Comparison of ENCODE assay signal across 8 cellular contexts in genomic region chr14:23953116-23953463, GRCh38. TPM values are rescaled to one million over a fixed set of nuclear protein-coding genes. Genes with fewer than 3 reads are reported as not detected.
DNase-seq lines count a peak whose midpoint lies in the region; ATAC-seq, FAIRE-seq and TF ChIP-seq lines count a peak whose summit lies in the region.
"Not testable (repeated sequence)": the region's sequence is repeated elsewhere in the genome, so short reads cannot be mapped to it uniquely, and the experiment has no call there.

No MANE protein-coding gene starts in this region.

- not testable (repeated sequence) for TF ChIP-seq EP300 in H1 (IDR thresholded peaks at IDR 0.05; ENCODE audit: borderline replicate concordance in 1 of 2, low read depth in 2 of 2, low read length in 2 of 2)

- not testable (repeated sequence) for H2BK12ac ChIP-seq in H1 (ENCODE audit: low read depth, low read length)

- not testable (repeated sequence) for TF ChIP-seq CTCF in BJ (IDR thresholded peaks at IDR 0.05; ENCODE audit: insufficient read depth, low read depth, low read length); HCT116 (IDR thresholded peaks at IDR 0.05 in 2 of 3, conservative IDR thresholded peaks at IDR 0.05 in 1 of 3; ENCODE audit: borderline replicate concordance in 1 of 3, insufficient read depth in 1 of 3, low read depth in 2 of 3, low read length in 2 of 3); PC-9 (conservative IDR thresholded peaks at IDR 0.05); H1 (IDR thresholded peaks at IDR 0.05; ENCODE audit: control extremely low read depth in 1 of 3, insufficient read depth in 1 of 3, low read depth in 1 of 3, low read length in 3 of 3); nephron (IDR thresholded peaks at IDR 0.05; ENCODE audit: unreplicated experiment in 3 of 3)

- not testable (repeated sequence) for H4K20me1 ChIP-seq in HCT116 (ENCODE audit: insufficient read depth); PC-9 (ENCODE audit: insufficient read depth); H1 (replicated peaks in 1 of 2; ENCODE audit: control insufficient read depth in 1 of 2, insufficient read depth in 2 of 2, low read length in 2 of 2)

- RAD21 ChIA-PET in HCT116 (lab: Charles Lee; ENCODE audit: low non-redundant PET in 1 of 2, low total read pairs in 2 of 2, uncharacterized antibody in 2 of 2, unreplicated experiment in 2 of 2) = interaction anchor here in 1 of 2 experiments (1.0 kb wide), 1 partner anchor 319 kb away, joined by 3 read pairs; no protein-coding TSS in a partner anchor

- DNase-seq in BJ (ENCODE audit: low read depth); HCT116 (ENCODE audit: low read depth, low spot score); PC-9; activated naive CD4-positive, alpha-beta T cell treated with anti-CD3 and anti-CD28 coated beads, Interleukin-2, amount 10 ng/mL, durations not matched to agents 7 days and 5 days; H1 (ENCODE audit: low read depth in 1 of 2, low spot score in 2 of 2): not testable (repeated sequence)

- H3K27me3 Mint-ChIP-seq in activated naive CD4-positive, alpha-beta T cell treated with anti-CD3 and anti-CD28 coated beads, Interleukin-2, amount 10 ng/mL, durations not matched to agents 7 days and 5 days; nephron (ENCODE audit: low read depth): not testable (repeated sequence)

- H3K23ac ChIP-seq in H1 (ENCODE audit: insufficient read length) = not testable (repeated sequence)

- POLR2A ChIA-PET in BJ (lab: Charles Lee); PC-9 (lab: Charles Lee; ENCODE audit: unreplicated experiment): not testable (repeated sequence)
- POLR2A ChIA-PET in HCT116 (lab: Charles Lee) (interaction anchor here (0.6 kb wide), 1 partner anchor 45 kb away, joined by 4 read pairs; no protein-coding TSS in a partner anchor), H1 (lab: Charles Lee; ENCODE audit: partially characterized antibody) (interaction anchor here (0.7 kb wide), 1 partner anchor 142 kb away, joined by 3 read pairs; no protein-coding TSS in a partner anchor)

- CTCF ChIA-PET in BJ (lab: Yijun Ruan, JAX) = interaction anchor here (0.6 to 1.0 kb wide), 3 partner anchors 23 to 440 kb away, joined by 3 to 4 read pairs (median 3); no protein-coding TSS in a partner anchor
- CTCF ChIA-PET in HCT116 (lab: Charles Lee) = interaction anchor here (0.9 to 2.7 kb wide), 2 partner anchors 322 to 364 kb away, joined by 3 to 14 read pairs; no protein-coding TSS in a partner anchor
- CTCF ChIA-PET in PC-9 (lab: Charles Lee) = interaction anchor here (0.6 to 1.0 kb wide), 2 partner anchors 11 to 288 kb away, joined by 3 read pairs; no protein-coding TSS in a partner anchor
- CTCF ChIA-PET in activated naive CD4-positive, alpha-beta T cell treated with anti-CD3 and anti-CD28 coated beads, Interleukin-2, amount 10 ng/mL, durations not matched to agents 7 days and 5 days (lab: Charles Lee) = interaction anchor here (0.9 to 2.2 kb wide), 4 partner anchors 23 to 321 kb away, joined by 3 to 5 read pairs (median 4); partner anchors contain the start of gene DHRS4L2
- CTCF ChIA-PET in H1 (lab: Charles Lee; ENCODE audit: partially characterized antibody) = interaction anchor here (0.6 to 4.2 kb wide), 18 partner anchors 9 to 382 kb away, joined by 3 to 35 read pairs (median 4); partner anchors contain the start of gene GMPR2

- H3K14ac ChIP-seq in H1 (ENCODE audit: insufficient read length) = not testable (repeated sequence)

- H3K9me2 ChIP-seq in HCT116 (ENCODE audit: insufficient read depth); PC-9 (ENCODE audit: insufficient read depth): not testable (repeated sequence)

- H3K56ac ChIP-seq in H1 (replicated peaks; ENCODE audit: insufficient read length, low read depth, low read length) = not testable (repeated sequence)

- not testable (repeated sequence) for H3K23me2 ChIP-seq in H1 (ENCODE audit: low read depth, low read length)

- peak overlapping the region; percentile 54 for H2AFZ ChIP-seq in HCT116 (ENCODE audit: low read depth, low read length, poor library complexity, severe bottlenecking)
- H2AFZ ChIP-seq in PC-9 = peak overlapping the region; percentile 77
- H2AFZ ChIP-seq in H1 (ENCODE audit: low read length) = not testable (repeated sequence)

- FAIRE-seq in H1 (lab: Jason Lieb, UNC) = not testable (repeated sequence)

- peaks cover 24% of the 10 kb centered on the region for H3K36me3 Mint-ChIP-seq in activated naive CD4-positive, alpha-beta T cell treated with anti-CD3 and anti-CD28 coated beads, Interleukin-2, amount 10 ng/mL, durations not matched to agents 7 days and 5 days
- H3K36me3 Mint-ChIP-seq in nephron (ENCODE audit: low read depth) = peaks cover 31% of the 10 kb centered on the region

- H2BK5ac ChIP-seq in H1 (ENCODE audit: low read depth, low read length) = not testable (repeated sequence)

- TF ChIP-seq POLR2A in HCT116 (IDR thresholded peaks at IDR 0.05; ENCODE audit: borderline replicate concordance, extremely low read depth, insufficient read depth, insufficient read length); H1 (IDR thresholded peaks at IDR 0.05; ENCODE audit: control extremely low read depth in 1 of 2, low read depth in 2 of 2, low read length in 2 of 2): not testable (repeated sequence)

- not testable (repeated sequence) for H2BK120ac ChIP-seq in H1 (replicated peaks; ENCODE audit: low read depth, low read length)

- H3K27ac ChIP-seq in HCT116 (ENCODE audit: low read depth, low read length) (peak overlapping the region; percentile 96), PC-9 (peak overlapping the region; percentile 70; the same call in 1 of the 2 replicates)
- H3K27ac ChIP-seq in H1 (ENCODE audit: low read depth, low read length); iPS-18a (ENCODE audit: low read length); stomach smooth muscle (ENCODE audit: low read length): not testable (repeated sequence)

- BruUV-seq in HCT116 (replicated peaks; lab: Mats Ljungman, UMichigan); PC-9 (replicated peaks; lab: Mats Ljungman, UMichigan): not testable (repeated sequence)

- H3K79me1 ChIP-seq in H1 (ENCODE audit: low read depth, low read length) = not testable (repeated sequence)

- not testable (repeated sequence) for H3K27me3 ChIP-seq in BJ (ENCODE audit: control insufficient read depth, insufficient read depth, low read length); HCT116 (ENCODE audit: insufficient read depth, low read length); PC-9 (ENCODE audit: insufficient read depth, low read depth); H1 (replicated peaks in 1 of 4; ENCODE audit: control insufficient read depth in 3 of 4, extremely low read depth in 1 of 4, insufficient read depth in 3 of 4, low read length in 3 of 4); iPS-18a (ENCODE audit: control insufficient read depth, insufficient read depth, low read length); stomach smooth muscle (ENCODE audit: control insufficient read depth in 1 of 2, insufficient read depth in 2 of 2, low read length in 2 of 2)

- H3K79me2 ChIP-seq in HCT116 (ENCODE audit: insufficient read depth, low read length); PC-9 (ENCODE audit: low read depth); H1 (ENCODE audit: control insufficient read depth in 1 of 2, insufficient read depth in 2 of 2, low read length in 2 of 2): not testable (repeated sequence)

- H4K91ac ChIP-seq in H1 (replicated peaks; ENCODE audit: insufficient read length, low read length) = not testable (repeated sequence)

- H3K18ac ChIP-seq in H1 (ENCODE audit: extremely low read depth, low read length) = peak overlapping the region; percentile 48

- WGBS in H1 (ENCODE audit: extremely low coverage in 1 of 2, insufficient coverage in 1 of 2, insufficient read length in 1 of 2, insufficient replicate concordance in 2 of 2, low coverage in 1 of 2, low lambda C conversion rate in 2 of 2, missing lambda C conversion rate in 1 of 2), 2 experiments = 74% methylated on average over 6 of the region's 6 CpGs; no CpG with 5 or more reads in 1 of the 2 experiments

- H3K9me3 Mint-ChIP-seq in activated naive CD4-positive, alpha-beta T cell treated with anti-CD3 and anti-CD28 coated beads, Interleukin-2, amount 10 ng/mL, durations not matched to agents 7 days and 5 days = peaks cover 17% of the 10 kb centered on the region
- H3K9me3 Mint-ChIP-seq in nephron = peaks cover 14% of the 10 kb centered on the region

- not testable (repeated sequence) for H4K8ac ChIP-seq in H1 (ENCODE audit: extremely low read depth, insufficient read depth, low read length)

- H3K4me1 ChIP-seq in HCT116 (ENCODE audit: control insufficient read depth in 1 of 2, insufficient read depth in 2 of 2, low read length in 2 of 2); PC-9 (replicated peaks; ENCODE audit: insufficient read depth); H1 (replicated peaks in 1 of 4; ENCODE audit: control insufficient read depth in 3 of 4, insufficient read depth in 4 of 4, low read length in 3 of 4); iPS-18a (ENCODE audit: control insufficient read depth, low read depth, low read length): not testable (repeated sequence)
- H3K4me1 ChIP-seq in stomach smooth muscle (ENCODE audit: control insufficient read depth, insufficient read depth, low read length) = peaks cover 16% of the 10 kb centered on the region

- H3K4me2 ChIP-seq in HCT116 (ENCODE audit: low read length) = peak overlapping the region; percentile 96
- peak overlapping the region; percentile 82 for H3K4me2 ChIP-seq in PC-9
- H3K4me2 ChIP-seq in H1 (ENCODE audit: insufficient read depth in 1 of 2, low read depth in 2 of 2, low read length in 2 of 2) = peak overlapping the region; percentile 71 to 92

- intact Hi-C loops in HCT116 (cut with micrococcal nuclease) (loop anchor here (1.0 to 10.0 kb wide), 3 partner anchors 62 to 364 kb away; no protein-coding TSS in a partner anchor), PC-9 (cut with micrococcal nuclease; ENCODE audit: unreplicated experiment) (loop anchor here (1.0 kb wide), 2 partner anchors 227 to 475 kb away; no protein-coding TSS in a partner anchor)

- H3K36me3 ChIP-seq in BJ (ENCODE audit: control insufficient read depth, insufficient read depth, low read length); HCT116 (ENCODE audit: control insufficient read depth in 1 of 2, insufficient read depth in 2 of 2, low read length in 2 of 2); PC-9 (ENCODE audit: low read depth); H1 (ENCODE audit: control insufficient read depth in 2 of 4, insufficient read depth in 4 of 4, low read length in 3 of 4); iPS-18a (ENCODE audit: control insufficient read depth, low read depth, low read length); stomach smooth muscle (ENCODE audit: control insufficient read depth in 2 of 2, insufficient read depth in 2 of 2, low read length in 2 of 2): not testable (repeated sequence)

- not testable (repeated sequence) for H2BK15ac ChIP-seq in H1 (ENCODE audit: low read length)

- H3K9me3 ChIP-seq in HCT116 (ENCODE audit: control insufficient read depth in 1 of 2, insufficient read depth in 1 of 2, low read depth in 1 of 2, low read length in 2 of 2); PC-9 (ENCODE audit: insufficient read depth, low read depth); H1 (ENCODE audit: insufficient read depth in 2 of 2, low read depth in 1 of 2, low read length in 1 of 2); iPS-18a (ENCODE audit: control insufficient read depth, low read depth, low read length); stomach smooth muscle (ENCODE audit: control insufficient read depth in 2 of 2, low read length in 2 of 2): not testable (repeated sequence)

- H4K5ac ChIP-seq in H1 (ENCODE audit: insufficient read length, low read depth, low read length) = not testable (repeated sequence)

- ATAC-seq in HCT116 = peak; percentile 22

- H3K4ac ChIP-seq in H1 (replicated peaks; ENCODE audit: insufficient read length, low read depth, low read length) = not testable (repeated sequence)

- H3K4me3 ChIP-seq in BJ (ENCODE audit: low read depth, low read length) = peak overlapping the region; percentile 79
- peak overlapping the region; percentile 85 to 87 for H3K4me3 ChIP-seq in HCT116 (replicated peaks in 1 of 2; ENCODE audit: low read depth in 1 of 2, low read length in 2 of 2)
- H3K4me3 ChIP-seq in PC-9 = peak overlapping the region; percentile 78
- peak overlapping the region; percentile 72 to 90 (median 86) for H3K4me3 ChIP-seq in H1 (ENCODE audit: extremely low read depth in 1 of 4, insufficient read depth in 2 of 4, low read depth in 3 of 4, low read length in 4 of 4)
- H3K4me3 ChIP-seq in iPS-18a (ENCODE audit: low read length) = peak overlapping the region; percentile 98
- peak overlapping the region; percentile 97 to 99 for H3K4me3 ChIP-seq in stomach smooth muscle (ENCODE audit: low read length in 2 of 2)

- H2AK5ac ChIP-seq in H1 (ENCODE audit: low read depth, low read length) = not testable (repeated sequence)

- H3F3A ChIP-seq in PC-9 (ENCODE audit: insufficient read depth, low read depth) = not testable (repeated sequence)

- H3K27ac Mint-ChIP-seq in activated naive CD4-positive, alpha-beta T cell treated with anti-CD3 and anti-CD28 coated beads, Interleukin-2, amount 10 ng/mL, durations not matched to agents 7 days and 5 days = peak overlapping the region; percentile 95
- peak overlapping the region; percentile 99 to 100 (median 99) for H3K27ac Mint-ChIP-seq in nephron

- not testable (repeated sequence) for H2BK20ac ChIP-seq in H1 (ENCODE audit: low read length)

- peaks cover 30% of the 10 kb centered on the region for H3K4me1 Mint-ChIP-seq in activated naive CD4-positive, alpha-beta T cell treated with anti-CD3 and anti-CD28 coated beads, Interleukin-2, amount 10 ng/mL, durations not matched to agents 7 days and 5 days
- H3K4me1 Mint-ChIP-seq in nephron = peaks cover 28% of the 10 kb centered on the region

- H3K4me3 Mint-ChIP-seq in activated naive CD4-positive, alpha-beta T cell treated with anti-CD3 and anti-CD28 coated beads, Interleukin-2, amount 10 ng/mL, durations not matched to agents 7 days and 5 days = peak overlapping the region; percentile 98
- H3K4me3 Mint-ChIP-seq in nephron = peak overlapping the region; percentile 95 to 100 (median 98)

- TF ChIP-seq RAD21 in HCT116 (IDR thresholded peaks at IDR 0.05; ENCODE audit: low read depth); H1 (IDR thresholded peaks at IDR 0.05 in 1 of 2, conservative IDR thresholded peaks at IDR 0.05 in 1 of 2; ENCODE audit: low read depth in 2 of 2, low read length in 2 of 2): not testable (repeated sequence)

- peak overlapping the region; percentile 86 for H3K9ac ChIP-seq in HCT116 (ENCODE audit: low read length)
- H3K9ac ChIP-seq in H1 (replicated peaks in 1 of 4; ENCODE audit: extremely low read depth in 1 of 4, low read depth in 3 of 4, low read length in 3 of 4); iPS-18a (ENCODE audit: low read length): not testable (repeated sequence)
- peak overlapping the region; percentile 89 to 91 for H3K9ac ChIP-seq in stomach smooth muscle (ENCODE audit: low read length in 2 of 2)

RNA-seq across cellular contexts. Expression of gene DHRS4, which starts 0.5 kb away (rescaled TPM):
- 24.3 and 24.7 TPM in 2 replicates for polyA plus RNA-seq in BJ (2011; rRNA removed)
- polyA minus RNA-seq in BJ (2011; rRNA and poly(A)+ RNA removed) = 4.2 and 5.2 TPM in 2 replicates
- 21.8 TPM for total RNA-seq in HCT116 (2021; ENCODE audit: unreplicated experiment)
- 24.3 and 26.2 TPM in 2 replicates for polyA plus RNA-seq in HCT116 (2012)
- 17.6 and 24.1 TPM in 2 replicates for total RNA-seq in PC-9 (2021)
- 16.2 and 19.2 TPM in 2 replicates for total RNA-seq in H1 (2021; fragmentation: NEBNext Ultra II Directional; extraction: Animal tissue kit (Norgen Biotek cat#: 25700))
- polyA plus RNA-seq in H1 (2011; rRNA removed) = 11.7 and 18.3 TPM in 2 replicates
- polyA plus RNA-seq in H1 (2011; cell fraction: cytosol; rRNA removed) = 19.1 TPM
- 14.3 TPM for polyA plus RNA-seq in H1 (2011; cell fraction: nucleus; rRNA removed)
- 10.6 to 25.8 TPM (median 21.9 TPM) in 4 replicates for polyA plus RNA-seq in H1 (2012, experiment 1 of 2)
- polyA plus RNA-seq in H1 (2012, experiment 2 of 2) = 22.5 TPM
- polyA plus RNA-seq in H1 (2013, experiment 1 of 2) = 10.7 TPM
- polyA plus RNA-seq in H1 (2013, experiment 2 of 2) = 10.9 TPM
- 4.4 and 4.6 TPM in 2 replicates for polyA minus RNA-seq in H1 (2011; rRNA and poly(A)+ RNA removed)
- polyA minus RNA-seq in H1 (2011; cell fraction: cytosol; rRNA and poly(A)+ RNA removed) = 5.7 TPM
- polyA minus RNA-seq in H1 (2011; cell fraction: nucleus; rRNA and poly(A)+ RNA removed) = 4.9 TPM

RNA-seq across cellular contexts. Expression of gene DHRS4L2, which starts 35.6 kb away (rescaled TPM):
- polyA plus RNA-seq in BJ (2011; rRNA removed) = 12.5 and 15.0 TPM in 2 replicates
- 8.5 and 10.0 TPM in 2 replicates for polyA minus RNA-seq in BJ (2011; rRNA and poly(A)+ RNA removed)
- total RNA-seq in HCT116 (2021; ENCODE audit: unreplicated experiment) = 18.6 TPM
- polyA plus RNA-seq in HCT116 (2012) = 16.5 and 23.1 TPM in 2 replicates
- total RNA-seq in PC-9 (2021) = 14.8 and 22.8 TPM in 2 replicates
- 15.2 and 15.4 TPM in 2 replicates for total RNA-seq in H1 (2021; fragmentation: NEBNext Ultra II Directional; extraction: Animal tissue kit (Norgen Biotek cat#: 25700))
- 12.3 and 14.2 TPM in 2 replicates for polyA plus RNA-seq in H1 (2011; rRNA removed)
- 8.7 TPM for polyA plus RNA-seq in H1 (2011; cell fraction: cytosol; rRNA removed)
- polyA plus RNA-seq in H1 (2011; cell fraction: nucleus; rRNA removed) = 9.5 TPM
- polyA plus RNA-seq in H1 (2012, experiment 1 of 2) = 14.7 to 18.7 TPM (median 15.8 TPM) in 4 replicates
- polyA plus RNA-seq in H1 (2012, experiment 2 of 2) = 14.5 TPM
- 14.0 TPM for polyA plus RNA-seq in H1 (2013, experiment 1 of 2)
- polyA plus RNA-seq in H1 (2013, experiment 2 of 2) = 13.1 TPM
- 6.6 and 9.1 TPM in 2 replicates for polyA minus RNA-seq in H1 (2011; rRNA and poly(A)+ RNA removed)
- polyA minus RNA-seq in H1 (2011; cell fraction: cytosol; rRNA and poly(A)+ RNA removed) = 4.7 TPM
- polyA minus RNA-seq in H1 (2011; cell fraction: nucleus; rRNA and poly(A)+ RNA removed) = 6.4 TPM
